In genomic region chr1:192524223-192524622, GRCh38 we compare ENCODE assay signal across 16 cellular contexts. TPM values are rescaled to one million over a fixed set of nuclear protein-coding genes. Genes with fewer than 3 reads are reported as not detected.
DNase-seq lines count a peak whose midpoint lies in the region; ATAC-seq and TF ChIP-seq lines count a peak whose summit lies in the region.
"Had no signal": no experiment of that assay in that cellular context is flagged by ENCODE, and none has a peak within 500 bp of the region (broad histone marks: within the 10 kb centered on the region; RNA-seq: fewer than 3 reads in every experiment).

No MANE protein-coding gene starts in this region.

- DNase-seq in AG08396 (ENCODE audit: low spot score) (peak; percentile 17), HT1080 (ENCODE audit: low read depth) (peak; percentile 56), coronary artery (ENCODE audit: low spot score) (no peak), myocyte (ENCODE audit: low read depth) (peak; percentile 67), NCI-H2029 treated with DMSO at 0.1 percent for 48 hours (lab: John Stamatoyannopoulos, UW) (no peak), islet precursor cell (no peak)
- no peak for DNase-seq in NK-92 treated with Interleukin-12 subunit alpha and Interleukin-12 subunit beta, amount 100 ng/mL, for 24 hours (lab: John Stamatoyannopoulos, UW)
- DNase-seq: activated CD4-positive, alpha-beta T cell treated with anti-CD3 and anti-CD28 coated beads for 1 hour; activated naive CD4-positive, alpha-beta T cell treated with anti-CD3 and anti-CD28 coated beads, Interleukin-2, amount 50 U/mL, for 16 hours; caudate nucleus; head of caudate nucleus; occipital lobe; stimulated activated naive CD4-positive, alpha-beta T cell had no signal

- TF ChIP-seq CTCF in coronary artery (IDR thresholded peaks at IDR 0.05) = no peak

- ATAC-seq in HG03432 (IDR thresholded peaks at IDR 0.05; ENCODE audit: unreplicated experiment) = no peak

- H3K27ac ChIP-seq in coronary artery = peak overlapping the region; percentile 46 to 78
- H3K27ac ChIP-seq: vagina had no signal

- no peak overlapping the region for H3K4me3 ChIP-seq in coronary artery
- H3K4me3 ChIP-seq: smooth muscle cell, vagina had no signal

RNA-seq across cellular contexts. Expression of gene RGS1, which starts 51.4 kb away (rescaled TPM):
- total RNA-seq in HT1080 (2014; rRNA removed; shearing (Covaris generic)) = not detected in 2 replicates
- not detected in 2 replicates for polyA plus RNA-seq in HT1080 (2015; cell fraction: cytosol; rRNA removed)
- not detected in 2 replicates for polyA plus RNA-seq in HT1080 (2015; cell fraction: nucleus; rRNA removed)
- 0.43 TPM in 1 of 2 replicates, not detected in the other for total RNA-seq in myocyte
- polyA plus RNA-seq in myocyte (2012) = 0.04 TPM

Comparison
In these comparisons a context has a peak if more than half of its experiments do, and no peak if none do; other contexts are left out.
1. DNase-seq: peak in AG08396 (single experiment), HT1080 (single experiment) and myocyte (single experiment); none in coronary artery (single experiment), NCI-H2029 treated with DMSO at 0.1 percent for 48 hours (single experiment), NK-92 treated with Interleukin-12 subunit alpha and Interleukin-12 subunit beta, amount 100 ng/mL, for 24 hours (single experiment) and islet precursor cell (single experiment).